Comparison of ENCODE assay signal across 1 cellular context in the genomic region with DNA sequence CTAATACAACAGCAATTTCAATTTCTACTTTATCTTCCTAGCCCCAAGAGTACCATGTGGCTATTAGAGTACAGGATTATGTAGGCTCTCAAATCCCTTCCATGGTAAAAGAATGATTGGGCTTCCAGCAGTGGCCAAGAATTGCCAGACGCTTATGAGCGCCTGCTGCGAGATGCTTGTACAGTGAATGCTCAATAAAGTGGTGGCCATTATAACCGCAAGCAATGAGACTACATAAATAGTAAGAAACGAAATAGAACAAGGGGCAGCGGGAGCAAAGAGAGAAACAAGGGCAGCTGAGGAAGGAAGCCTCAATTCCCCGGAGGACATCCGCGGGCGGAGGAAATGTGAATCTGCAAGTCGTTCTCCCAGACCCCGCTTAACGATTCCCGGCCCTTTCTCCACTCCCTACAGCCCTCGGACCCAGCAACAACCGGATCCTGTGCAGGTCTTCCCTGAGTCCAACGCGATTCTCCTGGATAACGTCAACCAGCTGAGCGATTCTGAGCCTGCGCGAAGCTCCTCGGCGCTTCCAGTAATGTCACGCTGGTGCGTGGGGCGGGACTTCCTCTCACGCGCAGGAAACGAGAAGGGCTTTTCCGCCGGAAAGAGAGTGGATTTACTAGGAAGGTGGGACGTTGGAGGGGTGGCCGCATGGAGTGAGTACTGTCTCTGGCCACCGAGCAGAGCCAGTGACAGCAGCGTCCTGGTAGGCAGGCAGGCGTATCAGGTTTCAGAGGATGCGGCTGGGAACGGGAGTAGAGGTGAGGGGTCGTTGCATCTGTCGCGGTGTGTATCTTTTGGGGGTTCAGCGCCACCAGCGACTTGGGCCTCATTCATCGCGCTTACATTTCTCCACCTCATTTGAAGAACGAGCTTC.
TF ChIP-seq lines count a peak whose summit lies in the region.

No MANE protein-coding gene starts in this region.

TF ChIP-seq in HepG2, 621 proteins besides CTCF, POLR2A, EP300 and RAD21 (continued from another document and continues in another):
- TF ChIP-seq, protein P1, sequence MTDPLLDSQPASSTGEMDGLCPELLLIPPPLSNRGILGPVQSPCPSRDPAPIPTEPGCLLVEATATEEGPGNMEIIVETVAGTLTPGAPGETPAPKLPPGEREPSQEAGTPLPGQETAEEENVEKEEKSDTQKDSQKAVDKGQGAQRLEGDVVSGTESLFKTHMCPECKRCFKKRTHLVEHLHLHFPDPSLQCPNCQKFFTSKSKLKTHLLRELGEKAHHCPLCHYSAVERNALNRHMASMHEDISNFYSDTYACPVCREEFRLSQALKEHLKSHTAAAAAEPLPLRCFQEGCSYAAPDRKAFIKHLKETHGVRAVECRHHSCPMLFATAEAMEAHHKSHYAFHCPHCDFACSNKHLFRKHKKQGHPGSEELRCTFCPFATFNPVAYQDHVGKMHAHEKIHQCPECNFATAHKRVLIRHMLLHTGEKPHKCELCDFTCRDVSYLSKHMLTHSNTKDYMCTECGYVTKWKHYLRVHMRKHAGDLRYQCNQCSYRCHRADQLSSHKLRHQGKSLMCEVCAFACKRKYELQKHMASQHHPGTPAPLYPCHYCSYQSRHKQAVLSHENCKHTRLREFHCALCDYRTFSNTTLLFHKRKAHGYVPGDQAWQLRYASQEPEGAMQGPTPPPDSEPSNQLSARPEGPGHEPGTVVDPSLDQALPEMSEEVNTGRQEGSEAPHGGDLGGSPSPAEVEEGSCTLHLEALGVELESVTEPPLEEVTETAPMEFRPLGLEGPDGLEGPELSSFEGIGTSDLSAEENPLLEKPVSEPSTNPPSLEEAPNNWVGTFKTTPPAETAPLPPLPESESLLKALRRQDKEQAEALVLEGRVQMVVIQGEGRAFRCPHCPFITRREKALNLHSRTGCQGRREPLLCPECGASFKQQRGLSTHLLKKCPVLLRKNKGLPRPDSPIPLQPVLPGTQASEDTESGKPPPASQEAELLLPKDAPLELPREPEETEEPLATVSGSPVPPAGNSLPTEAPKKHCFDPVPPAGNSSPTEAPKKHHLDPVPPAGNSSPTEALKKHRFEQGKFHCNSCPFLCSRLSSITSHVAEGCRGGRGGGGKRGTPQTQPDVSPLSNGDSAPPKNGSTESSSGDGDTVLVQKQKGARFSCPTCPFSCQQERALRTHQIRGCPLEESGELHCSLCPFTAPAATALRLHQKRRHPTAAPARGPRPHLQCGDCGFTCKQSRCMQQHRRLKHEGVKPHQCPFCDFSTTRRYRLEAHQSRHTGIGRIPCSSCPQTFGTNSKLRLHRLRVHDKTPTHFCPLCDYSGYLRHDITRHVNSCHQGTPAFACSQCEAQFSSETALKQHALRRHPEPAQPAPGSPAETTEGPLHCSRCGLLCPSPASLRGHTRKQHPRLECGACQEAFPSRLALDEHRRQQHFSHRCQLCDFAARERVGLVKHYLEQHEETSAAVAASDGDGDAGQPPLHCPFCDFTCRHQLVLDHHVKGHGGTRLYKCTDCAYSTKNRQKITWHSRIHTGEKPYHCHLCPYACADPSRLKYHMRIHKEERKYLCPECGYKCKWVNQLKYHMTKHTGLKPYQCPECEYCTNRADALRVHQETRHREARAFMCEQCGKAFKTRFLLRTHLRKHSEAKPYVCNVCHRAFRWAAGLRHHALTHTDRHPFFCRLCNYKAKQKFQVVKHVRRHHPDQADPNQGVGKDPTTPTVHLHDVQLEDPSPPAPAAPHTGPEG (CRISPR knock-in tag; IDR thresholded peaks at IDR 0.05), result peak; percentile 62
- TF ChIP-seq, protein P2, sequence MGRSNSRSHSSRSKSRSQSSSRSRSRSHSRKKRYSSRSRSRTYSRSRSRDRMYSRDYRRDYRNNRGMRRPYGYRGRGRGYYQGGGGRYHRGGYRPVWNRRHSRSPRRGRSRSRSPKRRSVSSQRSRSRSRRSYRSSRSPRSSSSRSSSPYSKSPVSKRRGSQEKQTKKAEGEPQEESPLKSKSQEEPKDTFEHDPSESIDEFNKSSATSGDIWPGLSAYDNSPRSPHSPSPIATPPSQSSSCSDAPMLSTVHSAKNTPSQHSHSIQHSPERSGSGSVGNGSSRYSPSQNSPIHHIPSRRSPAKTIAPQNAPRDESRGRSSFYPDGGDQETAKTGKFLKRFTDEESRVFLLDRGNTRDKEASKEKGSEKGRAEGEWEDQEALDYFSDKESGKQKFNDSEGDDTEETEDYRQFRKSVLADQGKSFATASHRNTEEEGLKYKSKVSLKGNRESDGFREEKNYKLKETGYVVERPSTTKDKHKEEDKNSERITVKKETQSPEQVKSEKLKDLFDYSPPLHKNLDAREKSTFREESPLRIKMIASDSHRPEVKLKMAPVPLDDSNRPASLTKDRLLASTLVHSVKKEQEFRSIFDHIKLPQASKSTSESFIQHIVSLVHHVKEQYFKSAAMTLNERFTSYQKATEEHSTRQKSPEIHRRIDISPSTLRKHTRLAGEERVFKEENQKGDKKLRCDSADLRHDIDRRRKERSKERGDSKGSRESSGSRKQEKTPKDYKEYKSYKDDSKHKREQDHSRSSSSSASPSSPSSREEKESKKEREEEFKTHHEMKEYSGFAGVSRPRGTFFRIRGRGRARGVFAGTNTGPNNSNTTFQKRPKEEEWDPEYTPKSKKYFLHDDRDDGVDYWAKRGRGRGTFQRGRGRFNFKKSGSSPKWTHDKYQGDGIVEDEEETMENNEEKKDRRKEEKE (IDR thresholded peaks at IDR 0.05), result no peak
- TF ChIP-seq ZBTB7A (CRISPR knock-in tag; IDR thresholded peaks at IDR 0.05) (peak; percentile 55; the same call in 1 of the 2 replicates), DPF2 (CRISPR knock-in tag; IDR thresholded peaks at IDR 0.05; ENCODE audit: borderline replicate concordance, low read depth) (no peak), PITX1 (CRISPR knock-in tag; IDR thresholded peaks at IDR 0.05) (peak; percentile 99), HOXD1 (CRISPR knock-in tag; IDR thresholded peaks at IDR 0.05) (peak; percentile 69; the same call in 1 of the 2 replicates), ZNF432 (CRISPR knock-in tag; IDR thresholded peaks at IDR 0.05; ENCODE audit: borderline replicate concordance) (no peak), ZFP37 (CRISPR knock-in tag; IDR thresholded peaks at IDR 0.05; ENCODE audit: borderline replicate concordance) (peak; percentile 84; the same call in 1 of the 2 replicates), POLR2AphosphoS2 (IDR thresholded peaks at IDR 0.05; ENCODE audit: low read depth, low read length) (peak; percentile 52; the same call in 1 of the 2 replicates), MXD4 (CRISPR knock-in tag; IDR thresholded peaks at IDR 0.05) (peak; percentile 93; the same call in 1 of the 2 replicates), STAG1 (CRISPR knock-in tag; IDR thresholded peaks at IDR 0.05) (0 out of 2 replicates have a peak, but pooled peaks have one; percentile 2), CAMTA2 (CRISPR knock-in tag; IDR thresholded peaks at IDR 0.05; ENCODE audit: borderline replicate concordance) (no peak), EZH2 (conservative IDR thresholded peaks at IDR 0.05; ENCODE audit: low read depth, low read length) (no peak), ZNF256 (CRISPR knock-in tag; conservative IDR thresholded peaks at IDR 0.05) (0 out of 2 replicates have a peak, but pooled peaks have one; percentile 46), HDAC1 (CRISPR knock-in tag; IDR thresholded peaks at IDR 0.05) (peak; percentile 86), ZFP36 (IDR thresholded peaks at IDR 0.05; ENCODE audit: borderline replicate concordance, low read depth, low read length, partially characterized antibody) (no peak), ZNF850 (CRISPR knock-in tag; conservative IDR thresholded peaks at IDR 0.05) (no peak), CREM (IDR thresholded peaks at IDR 0.05) (peak; percentile 85), CREM (CRISPR knock-in tag; IDR thresholded peaks at IDR 0.05) (no peak), CBX5 (CRISPR knock-in tag; IDR thresholded peaks at IDR 0.05; ENCODE audit: borderline replicate concordance) (peak; percentile 24; the same call in 1 of the 2 replicates)
- TF ChIP-seq, protein P3, sequence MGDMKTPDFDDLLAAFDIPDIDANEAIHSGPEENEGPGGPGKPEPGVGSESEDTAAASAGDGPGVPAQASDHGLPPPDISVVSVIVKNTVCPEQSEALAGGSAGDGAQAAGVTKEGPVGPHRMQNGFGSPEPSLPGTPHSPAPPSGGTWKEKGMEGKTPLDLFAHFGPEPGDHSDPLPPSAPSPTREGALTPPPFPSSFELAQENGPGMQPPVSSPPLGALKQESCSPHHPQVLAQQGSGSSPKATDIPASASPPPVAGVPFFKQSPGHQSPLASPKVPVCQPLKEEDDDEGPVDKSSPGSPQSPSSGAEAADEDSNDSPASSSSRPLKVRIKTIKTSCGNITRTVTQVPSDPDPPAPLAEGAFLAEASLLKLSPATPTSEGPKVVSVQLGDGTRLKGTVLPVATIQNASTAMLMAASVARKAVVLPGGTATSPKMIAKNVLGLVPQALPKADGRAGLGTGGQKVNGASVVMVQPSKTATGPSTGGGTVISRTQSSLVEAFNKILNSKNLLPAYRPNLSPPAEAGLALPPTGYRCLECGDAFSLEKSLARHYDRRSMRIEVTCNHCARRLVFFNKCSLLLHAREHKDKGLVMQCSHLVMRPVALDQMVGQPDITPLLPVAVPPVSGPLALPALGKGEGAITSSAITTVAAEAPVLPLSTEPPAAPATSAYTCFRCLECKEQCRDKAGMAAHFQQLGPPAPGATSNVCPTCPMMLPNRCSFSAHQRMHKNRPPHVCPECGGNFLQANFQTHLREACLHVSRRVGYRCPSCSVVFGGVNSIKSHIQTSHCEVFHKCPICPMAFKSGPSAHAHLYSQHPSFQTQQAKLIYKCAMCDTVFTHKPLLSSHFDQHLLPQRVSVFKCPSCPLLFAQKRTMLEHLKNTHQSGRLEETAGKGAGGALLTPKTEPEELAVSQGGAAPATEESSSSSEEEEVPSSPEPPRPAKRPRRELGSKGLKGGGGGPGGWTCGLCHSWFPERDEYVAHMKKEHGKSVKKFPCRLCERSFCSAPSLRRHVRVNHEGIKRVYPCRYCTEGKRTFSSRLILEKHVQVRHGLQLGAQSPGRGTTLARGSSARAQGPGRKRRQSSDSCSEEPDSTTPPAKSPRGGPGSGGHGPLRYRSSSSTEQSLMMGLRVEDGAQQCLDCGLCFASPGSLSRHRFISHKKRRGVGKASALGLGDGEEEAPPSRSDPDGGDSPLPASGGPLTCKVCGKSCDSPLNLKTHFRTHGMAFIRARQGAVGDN (CRISPR knock-in tag; IDR thresholded peaks at IDR 0.05), result peak; percentile 90
- TF ChIP-seq, protein P4, sequence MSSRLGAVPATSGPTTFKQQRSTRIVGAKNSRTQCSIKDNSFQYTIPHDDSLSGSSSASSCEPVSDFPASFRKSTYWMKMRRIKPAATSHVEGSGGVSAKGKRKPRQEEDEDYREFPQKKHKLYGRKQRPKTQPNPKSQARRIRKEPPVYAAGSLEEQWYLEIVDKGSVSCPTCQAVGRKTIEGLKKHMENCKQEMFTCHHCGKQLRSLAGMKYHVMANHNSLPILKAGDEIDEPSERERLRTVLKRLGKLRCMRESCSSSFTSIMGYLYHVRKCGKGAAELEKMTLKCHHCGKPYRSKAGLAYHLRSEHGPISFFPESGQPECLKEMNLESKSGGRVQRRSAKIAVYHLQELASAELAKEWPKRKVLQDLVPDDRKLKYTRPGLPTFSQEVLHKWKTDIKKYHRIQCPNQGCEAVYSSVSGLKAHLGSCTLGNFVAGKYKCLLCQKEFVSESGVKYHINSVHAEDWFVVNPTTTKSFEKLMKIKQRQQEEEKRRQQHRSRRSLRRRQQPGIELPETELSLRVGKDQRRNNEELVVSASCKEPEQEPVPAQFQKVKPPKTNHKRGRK (CRISPR knock-in tag; IDR thresholded peaks at IDR 0.05), result no peak
- TF ChIP-seq, protein P5, sequence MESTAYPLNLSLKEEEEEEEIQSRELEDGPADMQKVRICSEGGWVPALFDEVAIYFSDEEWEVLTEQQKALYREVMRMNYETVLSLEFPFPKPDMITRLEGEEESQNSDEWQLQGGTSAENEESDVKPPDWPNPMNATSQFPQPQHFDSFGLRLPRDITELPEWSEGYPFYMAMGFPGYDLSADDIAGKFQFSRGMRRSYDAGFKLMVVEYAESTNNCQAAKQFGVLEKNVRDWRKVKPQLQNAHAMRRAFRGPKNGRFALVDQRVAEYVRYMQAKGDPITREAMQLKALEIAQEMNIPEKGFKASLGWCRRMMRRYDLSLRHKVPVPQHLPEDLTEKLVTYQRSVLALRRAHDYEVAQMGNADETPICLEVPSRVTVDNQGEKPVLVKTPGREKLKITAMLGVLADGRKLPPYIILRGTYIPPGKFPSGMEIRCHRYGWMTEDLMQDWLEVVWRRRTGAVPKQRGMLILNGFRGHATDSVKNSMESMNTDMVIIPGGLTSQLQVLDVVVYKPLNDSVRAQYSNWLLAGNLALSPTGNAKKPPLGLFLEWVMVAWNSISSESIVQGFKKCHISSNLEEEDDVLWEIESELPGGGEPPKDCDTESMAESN (CRISPR knock-in tag; conservative IDR thresholded peaks at IDR 0.05), result peak; percentile 25; the same call in 1 of the 2 replicates
- TF ChIP-seq, protein P6, sequence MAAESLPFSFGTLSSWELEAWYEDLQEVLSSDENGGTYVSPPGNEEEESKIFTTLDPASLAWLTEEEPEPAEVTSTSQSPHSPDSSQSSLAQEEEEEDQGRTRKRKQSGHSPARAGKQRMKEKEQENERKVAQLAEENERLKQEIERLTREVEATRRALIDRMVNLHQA (CRISPR knock-in tag; IDR thresholded peaks at IDR 0.05), result no peak
- TF ChIP-seq, protein P7, sequence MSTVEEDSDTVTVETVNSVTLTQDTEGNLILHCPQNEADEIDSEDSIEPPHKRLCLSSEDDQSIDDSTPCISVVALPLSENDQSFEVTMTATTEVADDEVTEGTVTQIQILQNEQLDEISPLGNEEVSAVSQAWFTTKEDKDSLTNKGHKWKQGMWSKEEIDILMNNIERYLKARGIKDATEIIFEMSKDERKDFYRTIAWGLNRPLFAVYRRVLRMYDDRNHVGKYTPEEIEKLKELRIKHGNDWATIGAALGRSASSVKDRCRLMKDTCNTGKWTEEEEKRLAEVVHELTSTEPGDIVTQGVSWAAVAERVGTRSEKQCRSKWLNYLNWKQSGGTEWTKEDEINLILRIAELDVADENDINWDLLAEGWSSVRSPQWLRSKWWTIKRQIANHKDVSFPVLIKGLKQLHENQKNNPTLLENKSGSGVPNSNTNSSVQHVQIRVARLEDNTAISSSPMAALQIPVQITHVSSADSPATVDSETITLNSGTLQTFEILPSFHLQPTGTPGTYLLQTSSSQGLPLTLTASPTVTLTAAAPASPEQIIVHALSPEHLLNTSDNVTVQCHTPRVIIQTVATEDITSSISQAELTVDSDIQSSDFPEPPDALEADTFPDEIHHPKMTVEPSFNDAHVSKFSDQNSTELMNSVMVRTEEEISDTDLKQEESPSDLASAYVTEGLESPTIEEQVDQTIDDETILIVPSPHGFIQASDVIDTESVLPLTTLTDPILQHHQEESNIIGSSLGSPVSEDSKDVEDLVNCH (CRISPR knock-in tag; IDR thresholded peaks at IDR 0.05), result no peak
- TF ChIP-seq, protein P8, sequence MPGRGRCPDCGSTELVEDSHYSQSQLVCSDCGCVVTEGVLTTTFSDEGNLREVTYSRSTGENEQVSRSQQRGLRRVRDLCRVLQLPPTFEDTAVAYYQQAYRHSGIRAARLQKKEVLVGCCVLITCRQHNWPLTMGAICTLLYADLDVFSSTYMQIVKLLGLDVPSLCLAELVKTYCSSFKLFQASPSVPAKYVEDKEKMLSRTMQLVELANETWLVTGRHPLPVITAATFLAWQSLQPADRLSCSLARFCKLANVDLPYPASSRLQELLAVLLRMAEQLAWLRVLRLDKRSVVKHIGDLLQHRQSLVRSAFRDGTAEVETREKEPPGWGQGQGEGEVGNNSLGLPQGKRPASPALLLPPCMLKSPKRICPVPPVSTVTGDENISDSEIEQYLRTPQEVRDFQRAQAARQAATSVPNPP (CRISPR knock-in tag; IDR thresholded peaks at IDR 0.05), result no peak
- TF ChIP-seq, protein P9, sequence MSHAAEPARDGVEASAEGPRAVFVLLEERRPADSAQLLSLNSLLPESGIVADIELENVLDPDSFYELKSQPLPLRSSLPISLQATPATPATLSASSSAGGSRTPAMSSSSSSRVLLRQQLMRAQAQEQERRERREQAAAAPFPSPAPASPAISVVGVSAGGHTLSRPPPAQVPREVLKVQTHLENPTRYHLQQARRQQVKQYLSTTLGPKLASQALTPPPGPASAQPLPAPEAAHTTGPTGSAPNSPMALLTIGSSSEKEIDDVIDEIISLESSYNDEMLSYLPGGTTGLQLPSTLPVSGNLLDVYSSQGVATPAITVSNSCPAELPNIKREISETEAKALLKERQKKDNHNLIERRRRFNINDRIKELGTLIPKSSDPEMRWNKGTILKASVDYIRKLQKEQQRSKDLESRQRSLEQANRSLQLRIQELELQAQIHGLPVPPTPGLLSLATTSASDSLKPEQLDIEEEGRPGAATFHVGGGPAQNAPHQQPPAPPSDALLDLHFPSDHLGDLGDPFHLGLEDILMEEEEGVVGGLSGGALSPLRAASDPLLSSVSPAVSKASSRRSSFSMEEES (CRISPR knock-in tag; IDR thresholded peaks at IDR 0.05), result peak; percentile 64
